Comparison of ENCODE assay signal across 8 cellular contexts in genomic region chr20:30912661-30913026, GRCh38.
DNase-seq lines count a peak whose midpoint lies in the region; ATAC-seq, FAIRE-seq and TF ChIP-seq lines count a peak whose summit lies in the region.
"Not testable (repeated sequence)": the region's sequence is repeated elsewhere in the genome, so short reads cannot be mapped to it uniquely, and the experiment has no call there.

No MANE protein-coding gene starts in this region.

- not testable (repeated sequence) for H3K23me2 ChIP-seq in H1 (ENCODE audit: low read depth, low read length)

- H3K27ac ChIP-seq in H1 (ENCODE audit: low read depth, low read length); trophoblast cell (ENCODE audit: low read depth, low read length): not testable (repeated sequence)
- H3K27ac ChIP-seq in iPS-20b (ENCODE audit: low read length), result peak overlapping the region; percentile 78

- not testable (repeated sequence) for H3K56ac ChIP-seq in H1 (replicated peaks; ENCODE audit: insufficient read length, low read depth, low read length)

- H3K9ac ChIP-seq in H1 (replicated peaks in 1 of 4; ENCODE audit: extremely low read depth in 1 of 4, low read depth in 3 of 4, low read length in 3 of 4); trophoblast cell (ENCODE audit: low read length): not testable (repeated sequence)
- H3K9ac ChIP-seq in iPS-20b (ENCODE audit: low read depth, low read length), result peak overlapping the region; percentile 72; the same call in 1 of the 2 replicates

- not testable (repeated sequence) for H4K12ac ChIP-seq in trophoblast cell (ENCODE audit: low read depth, low read length)

- TF ChIP-seq CTCF in AG09309 (IDR thresholded peaks at IDR 0.05; ENCODE audit: control insufficient read depth, insufficient read depth, low read depth, low read length, missing control alignments); HFFc6 (IDR thresholded peaks at IDR 0.05); H1 (IDR thresholded peaks at IDR 0.05; ENCODE audit: control extremely low read depth in 1 of 3, insufficient read depth in 1 of 3, low read depth in 1 of 3, low read length in 3 of 3); fibroblast of villous mesenchyme (IDR thresholded peaks at IDR 0.05; ENCODE audit: insufficient read depth, low read depth, low read length): not testable (repeated sequence)

- not testable (repeated sequence) for TF ChIP-seq RAD21 in H1 (IDR thresholded peaks at IDR 0.05 in 1 of 2, conservative IDR thresholded peaks at IDR 0.05 in 1 of 2; ENCODE audit: low read depth in 2 of 2, low read length in 2 of 2)

- peak overlapping the region; percentile 44 for H3K27ac Mint-ChIP-seq in HFFc6
- not testable (repeated sequence) for H3K27ac Mint-ChIP-seq in activated T-helper 17 cell treated with anti-CD3 and anti-CD28 coated beads, Interleukin-2, amount 50 U/mL, for 72 hours

- peak overlapping the region; percentile 34 for H3K4me3 ChIP-seq in AG09309 (ENCODE audit: control insufficient read depth, low read depth, low read length)
- peak overlapping the region in 1 of 4 experiments; percentile 34; a peak in 1 of 8 replicates for H3K4me3 ChIP-seq in H1 (ENCODE audit: extremely low read depth in 1 of 4, insufficient read depth in 2 of 4, low read depth in 3 of 4, low read length in 4 of 4)
- H3K4me3 ChIP-seq in fibroblast of villous mesenchyme (ENCODE audit: low read depth, low read length); trophoblast cell (ENCODE audit: low read depth, low read length): not testable (repeated sequence)
- peak overlapping the region; percentile 61; the same call in 1 of the 2 replicates for H3K4me3 ChIP-seq in iPS-20b (ENCODE audit: low read length)

- H2BK120ac ChIP-seq in H1 (replicated peaks; ENCODE audit: low read depth, low read length); trophoblast cell (ENCODE audit: insufficient read depth, low read length, poor library complexity): not testable (repeated sequence)

- peak overlapping the region; percentile 51; the same call in 1 of the 2 replicates for H4K8ac ChIP-seq in H1 (ENCODE audit: extremely low read depth, insufficient read depth, low read length)
- H4K8ac ChIP-seq in trophoblast cell (ENCODE audit: low read depth, low read length), result not testable (repeated sequence)

- not testable (repeated sequence) for H2BK12ac ChIP-seq in H1 (ENCODE audit: low read depth, low read length); trophoblast cell (ENCODE audit: low read length)

- TF ChIP-seq EP300 in H1 (IDR thresholded peaks at IDR 0.05; ENCODE audit: borderline replicate concordance in 1 of 2, low read depth in 2 of 2, low read length in 2 of 2), result not testable (repeated sequence)

- WGBS in H1 (ENCODE audit: extremely low coverage in 1 of 2, insufficient coverage in 1 of 2, insufficient read length in 1 of 2, insufficient replicate concordance in 2 of 2, low coverage in 1 of 2, low lambda C conversion rate in 2 of 2, missing lambda C conversion rate in 1 of 2), 2 experiments, result 88% methylated on average over 7 of the region's 12 CpGs; no CpG with 5 or more reads in 1 of the 2 experiments
- no CpG with 5 or more reads among the region's 12 CpGs for WGBS in trophoblast cell (ENCODE audit: extremely low coverage, insufficient coverage, insufficient read length)

- not testable (repeated sequence) for H3K36me3 ChIP-seq in H1 (ENCODE audit: control insufficient read depth in 2 of 4, insufficient read depth in 4 of 4, low read length in 3 of 4); iPS-20b (ENCODE audit: insufficient read depth, low read depth, low read length); trophoblast cell (ENCODE audit: control insufficient read depth in 1 of 2, insufficient read depth in 2 of 2, low read length in 2 of 2)

- not testable (repeated sequence) for H2AK5ac ChIP-seq in H1 (ENCODE audit: low read depth, low read length); trophoblast cell (ENCODE audit: low read length)

- POLR2A ChIA-PET in H1 (lab: Charles Lee; ENCODE audit: partially characterized antibody), result not testable (repeated sequence)

- not testable (repeated sequence) for H4K20me1 ChIP-seq in H1 (replicated peaks in 1 of 2; ENCODE audit: control insufficient read depth in 1 of 2, insufficient read depth in 2 of 2, low read length in 2 of 2)

- peaks cover 48% of the 10 kb centered on the region for H3K4me1 Mint-ChIP-seq in HFFc6 (ENCODE audit: low read depth)
- H3K4me1 Mint-ChIP-seq in activated T-helper 17 cell treated with anti-CD3 and anti-CD28 coated beads, Interleukin-2, amount 50 U/mL, for 72 hours, result peaks cover 19% of the 10 kb centered on the region

- not testable (repeated sequence) for FAIRE-seq in H1 (lab: Jason Lieb, UNC)

- not testable (repeated sequence) for H3K27me3 ChIP-seq in H1 (replicated peaks in 1 of 4; ENCODE audit: control insufficient read depth in 3 of 4, extremely low read depth in 1 of 4, insufficient read depth in 3 of 4, low read length in 3 of 4); iPS-20b (ENCODE audit: insufficient read depth, low read length); trophoblast cell (ENCODE audit: insufficient read depth, low read length)

- not testable (repeated sequence) for H3K79me1 ChIP-seq in H1 (ENCODE audit: low read depth, low read length); trophoblast cell (ENCODE audit: low read length)

- not testable (repeated sequence) for H2BK20ac ChIP-seq in H1 (ENCODE audit: low read length)

- peak overlapping the region; percentile 75 for H3K4me3 Mint-ChIP-seq in HFFc6
- peak overlapping the region; percentile 0 for H3K4me3 Mint-ChIP-seq in activated T-helper 17 cell treated with anti-CD3 and anti-CD28 coated beads, Interleukin-2, amount 50 U/mL, for 72 hours

- DNase-seq in AG09309 (ENCODE audit: low read depth); H1 (ENCODE audit: low read depth in 1 of 2, low spot score in 2 of 2); trophoblast cell: not testable (repeated sequence)
- DNase-seq in HFFc6, result peak; percentile 11
- DNase-seq in OCI-M1 (lab: John Stamatoyannopoulos, UW), result peak; percentile 27
- DNase-seq in fibroblast of villous mesenchyme (ENCODE audit: low read depth), result peak; percentile 3

- not testable (repeated sequence) for H4K5ac ChIP-seq in H1 (ENCODE audit: insufficient read length, low read depth, low read length)

- not testable (repeated sequence) for H3K14ac ChIP-seq in H1 (ENCODE audit: insufficient read length); trophoblast cell (ENCODE audit: low read length)

- H3K18ac ChIP-seq in H1 (ENCODE audit: extremely low read depth, low read length); trophoblast cell (ENCODE audit: low read length): not testable (repeated sequence)

- H3K23ac ChIP-seq in H1 (ENCODE audit: insufficient read length); trophoblast cell (ENCODE audit: low read length): not testable (repeated sequence)

- not testable (repeated sequence) for ATAC-seq in activated T-helper 17 cell treated with anti-CD3 and anti-CD28 coated beads, Interleukin-2, amount 50 U/mL, for 72 hours (replicated peaks)

- not testable (repeated sequence) for H3K4ac ChIP-seq in H1 (replicated peaks; ENCODE audit: insufficient read length, low read depth, low read length); trophoblast cell (ENCODE audit: low read depth, low read length)

- not testable (repeated sequence) for H3K4me1 ChIP-seq in H1 (replicated peaks in 1 of 4; ENCODE audit: control insufficient read depth in 3 of 4, insufficient read depth in 4 of 4, low read length in 3 of 4); trophoblast cell (ENCODE audit: control insufficient read depth in 1 of 2, insufficient read depth in 2 of 2, low read length in 2 of 2)
- H3K4me1 ChIP-seq in iPS-20b (ENCODE audit: insufficient read depth, low read length), result peaks cover 12% of the 10 kb centered on the region; the same call in 1 of the 2 replicates

- CTCF ChIA-PET in H1 (lab: Charles Lee; ENCODE audit: partially characterized antibody), result not testable (repeated sequence)

- H3K4me2 ChIP-seq in H1 (ENCODE audit: insufficient read depth in 1 of 2, low read depth in 2 of 2, low read length in 2 of 2) (peak overlapping the region in 1 of 2 experiments; percentile 70; a peak in 2 of 4 replicates), trophoblast cell (ENCODE audit: low read length) (peak overlapping the region; percentile 63)

- not testable (repeated sequence) for H3K9me3 Mint-ChIP-seq in HFFc6
- H3K9me3 Mint-ChIP-seq in activated T-helper 17 cell treated with anti-CD3 and anti-CD28 coated beads, Interleukin-2, amount 50 U/mL, for 72 hours, result peaks cover 20% of the 10 kb centered on the region

- H3K36me3 Mint-ChIP-seq in HFFc6 (ENCODE audit: low read depth); activated T-helper 17 cell treated with anti-CD3 and anti-CD28 coated beads, Interleukin-2, amount 50 U/mL, for 72 hours (ENCODE audit: low read depth): not testable (repeated sequence)

- peaks cover 12 to 67% of the 10 kb centered on the region in 2 experiments; a peak in 3 of 4 replicates for H3K9me3 ChIP-seq in H1 (ENCODE audit: insufficient read depth in 2 of 2, low read depth in 1 of 2, low read length in 1 of 2)
- not testable (repeated sequence) for H3K9me3 ChIP-seq in iPS-20b (ENCODE audit: insufficient read depth, low read depth, low read length); trophoblast cell (ENCODE audit: insufficient read depth, low read depth, low read length)

- not testable (repeated sequence) for H2AFZ ChIP-seq in H1 (ENCODE audit: low read length); trophoblast cell (ENCODE audit: insufficient read depth, low read length, poor library complexity)

- TF ChIP-seq POLR2A in H1 (IDR thresholded peaks at IDR 0.05; ENCODE audit: control extremely low read depth in 1 of 2, low read depth in 2 of 2, low read length in 2 of 2), result not testable (repeated sequence)

- H2BK15ac ChIP-seq in H1 (ENCODE audit: low read length), result not testable (repeated sequence)

- not testable (repeated sequence) for H4K91ac ChIP-seq in H1 (replicated peaks; ENCODE audit: insufficient read length, low read length); trophoblast cell (ENCODE audit: low read depth, low read length)

- not testable (repeated sequence) for H3K79me2 ChIP-seq in H1 (ENCODE audit: control insufficient read depth in 1 of 2, insufficient read depth in 2 of 2, low read length in 2 of 2); trophoblast cell (ENCODE audit: control insufficient read depth, insufficient read depth, low read length, poor library complexity)

- peaks cover 12% of the 10 kb centered on the region for H3K27me3 Mint-ChIP-seq in HFFc6 (ENCODE audit: insufficient read depth)
- peaks cover 32% of the 10 kb centered on the region for H3K27me3 Mint-ChIP-seq in activated T-helper 17 cell treated with anti-CD3 and anti-CD28 coated beads, Interleukin-2, amount 50 U/mL, for 72 hours

- not testable (repeated sequence) for H2BK5ac ChIP-seq in H1 (ENCODE audit: low read depth, low read length); trophoblast cell (ENCODE audit: low read depth, low read length, poor library complexity)
